Comparison of ENCODE assay signal across 8 cellular contexts in the genomic region with DNA sequence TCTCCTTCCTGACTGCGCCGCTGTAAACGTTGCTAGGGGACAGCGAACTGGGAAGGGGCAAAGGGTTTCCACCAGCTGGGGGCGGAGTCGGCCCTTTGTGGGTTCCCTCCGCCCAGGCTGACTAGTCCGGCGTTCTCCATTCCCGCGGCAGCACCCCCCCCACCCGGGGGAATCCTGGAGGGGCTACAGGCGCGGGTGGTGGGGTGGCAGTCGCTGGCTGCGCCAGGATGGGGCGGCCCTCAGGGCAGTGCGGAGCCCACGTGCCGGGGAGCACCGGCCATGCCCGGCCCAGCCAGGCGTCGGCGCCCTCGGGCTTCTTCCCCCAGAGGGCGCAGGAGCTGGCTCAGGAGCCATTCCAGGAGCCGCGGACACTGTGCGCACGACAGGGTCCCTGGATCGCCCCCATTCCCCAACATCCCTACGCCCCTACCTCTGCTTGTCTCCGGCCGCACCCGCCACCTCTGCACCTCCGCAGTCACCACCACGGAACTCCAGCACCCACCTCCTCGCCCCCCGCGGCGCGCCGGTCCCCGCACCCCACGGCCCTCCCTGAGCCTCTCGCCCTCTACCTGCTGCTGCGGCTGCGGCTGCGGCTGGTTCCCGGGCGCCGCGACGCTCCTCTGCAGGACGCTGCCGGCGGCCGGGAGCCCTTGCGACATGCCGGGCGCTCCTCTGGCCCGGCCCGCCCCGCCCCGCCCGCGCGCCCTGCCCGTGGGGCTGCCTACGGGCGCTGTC. TPM values are rescaled to one million over a fixed set of nuclear protein-coding genes. Genes with fewer than 3 reads are reported as not detected.
DNase-seq lines count a peak whose midpoint lies in the region; ATAC-seq and TF ChIP-seq lines count a peak whose summit lies in the region.

No MANE protein-coding gene starts in this region.

- H3K79me2 ChIP-seq in SK-N-SH (ENCODE audit: insufficient read depth): no peaks in the 10 kb centered on the region

- 4% methylated on average over 23 of the region's 72 CpGs for WGBS in SK-N-SH (ENCODE audit: low lambda C conversion rate)
- WGBS in iPS DF 6.9 (ENCODE audit: insufficient coverage, insufficient read length): no CpG with 5 or more reads among the region's 72 CpGs

- H3K27ac ChIP-seq in SK-N-SH (ENCODE audit: low read depth in 2 of 2, low read length in 1 of 2) (no peak overlapping the region), iPS DF 6.9 (ENCODE audit: low read length) (no peak overlapping the region), skeletal muscle tissue (ENCODE audit: low read depth, low read length) (no peak overlapping the region)

- H3K4me3 ChIP-seq in SK-N-SH (ENCODE audit: low read depth in 2 of 2, low read length in 1 of 2) (peak overlapping the region; percentile 50 to 65; a peak in 3 of 4 replicates), adipocyte (ENCODE audit: low read length) (peak overlapping the region; percentile 73), iPS DF 6.9 (ENCODE audit: low read length) (peak overlapping the region; percentile 41; the same call in 1 of the 2 replicates), skeletal muscle tissue (ENCODE audit: low read length in 3 of 3) (peak overlapping the region; percentile 49 to 58 (median 54))

- DNase-seq in Calu3: peak; percentile 80
- peak; percentile 62 for DNase-seq in HuH-7 (ENCODE audit: low spot score)
- DNase-seq in SK-N-SH: peak; percentile 78
- DNase-seq in adipocyte (ENCODE audit: low read depth): peak; percentile 71
- no peak for DNase-seq in iPS DF 6.9 (ENCODE audit: low read depth, low spot score)
- DNase-seq in GM19240 (ENCODE audit: insufficient read length, low spot score): no peak

- TF ChIP-seq EP300 in SK-N-SH (IDR thresholded peaks at IDR 0.05; ENCODE audit: borderline replicate concordance in 1 of 2, low read depth in 1 of 2, low read length in 1 of 2): no peak

- H3F3A ChIP-seq in SK-N-SH (replicated peaks; ENCODE audit: insufficient read depth): peaks cover 9% of the 10 kb centered on the region

- H3K9me2 ChIP-seq in SK-N-SH: no peaks in the 10 kb centered on the region

- intact Hi-C loops in Calu3 (cut with micrococcal nuclease; ENCODE audit: unreplicated experiment): no loop called here

- H3K9me3 ChIP-seq in SK-N-SH (no peaks in the 10 kb centered on the region), adipocyte (ENCODE audit: control insufficient read depth, low read length) (no peaks in the 10 kb centered on the region), iPS DF 6.9 (ENCODE audit: control insufficient read depth, insufficient read depth, low read length) (no peaks in the 10 kb centered on the region), skeletal muscle tissue (ENCODE audit: control insufficient read depth in 3 of 3, low read length in 3 of 3) (no peaks in the 10 kb centered on the region)

- TF ChIP-seq RAD21 in SK-N-SH (IDR thresholded peaks at IDR 0.05; ENCODE audit: low read length): no peak

- ATAC-seq in GM21360 (IDR thresholded peaks at IDR 0.05; ENCODE audit: unreplicated experiment): peak; percentile 53

- H3K4me1 ChIP-seq in SK-N-SH (ENCODE audit: control insufficient read depth in 1 of 2, insufficient read depth in 2 of 2, low read depth in 1 of 2, low read length in 1 of 2): peaks cover 0 to 25% of the 10 kb centered on the region in 2 experiments; a peak in 2 of 4 replicates
- peaks cover 9% of the 10 kb centered on the region for H3K4me1 ChIP-seq in adipocyte (ENCODE audit: control insufficient read depth, insufficient read depth, low read length)
- H3K4me1 ChIP-seq in iPS DF 6.9 (ENCODE audit: control insufficient read depth, insufficient read depth, low read length): peaks cover 1% of the 10 kb centered on the region; the same call in 1 of the 2 replicates
- peaks cover 13 to 14% (median 13%) of the 10 kb centered on the region in 3 donors for H3K4me1 ChIP-seq in skeletal muscle tissue (ENCODE audit: control insufficient read depth in 3 of 3, insufficient read depth in 3 of 3, low read length in 3 of 3)

- H2AFZ ChIP-seq in SK-N-SH (ENCODE audit: low read depth): 0 out of 2 replicates have a peak overlapping the region, but pooled peaks have one; percentile 43

- H3K36me3 ChIP-seq in SK-N-SH (replicated peaks in 1 of 2; ENCODE audit: control insufficient read depth in 1 of 2, insufficient read depth in 2 of 2, low read length in 1 of 2): no peaks in the 10 kb centered on the region
- no peaks in the 10 kb centered on the region for H3K36me3 ChIP-seq in adipocyte (ENCODE audit: control insufficient read depth, insufficient read depth, low read length, severe bottlenecking)
- H3K36me3 ChIP-seq in iPS DF 6.9 (ENCODE audit: control insufficient read depth, insufficient read depth, low read length): no peaks in the 10 kb centered on the region
- H3K36me3 ChIP-seq in skeletal muscle tissue (ENCODE audit: control insufficient read depth in 3 of 3, insufficient read depth in 3 of 3, low read length in 3 of 3): no peaks in the 10 kb centered on the region

- H3K4me1 Mint-ChIP-seq in Calu3 (ENCODE audit: low read depth, unreplicated experiment): peaks cover 16% of the 10 kb centered on the region

- peaks cover 85% of the 10 kb centered on the region for H3K27me3 Mint-ChIP-seq in Calu3 (ENCODE audit: unreplicated experiment)

- POLR2A ChIA-PET in SK-N-SH (lab: Yijun Ruan, JAX): interaction anchor here (1.3 kb wide), 1 partner anchor 91 kb away, joined by 4 read pairs; a partner anchor contains a TSS

- no peak overlapping the region for H3K27ac Mint-ChIP-seq in Calu3 (ENCODE audit: unreplicated experiment)

- H3K27me3 ChIP-seq in SK-N-SH (ENCODE audit: insufficient read depth): peaks cover 45% of the 10 kb centered on the region
- H3K27me3 ChIP-seq in adipocyte (replicated peaks; ENCODE audit: control insufficient read depth, insufficient read depth, low read length): peaks cover 19% of the 10 kb centered on the region
- H3K27me3 ChIP-seq in iPS DF 6.9 (ENCODE audit: control insufficient read depth, insufficient read depth, low read length): peaks cover 26% of the 10 kb centered on the region
- peaks cover 15 to 57% (median 46%) of the 10 kb centered on the region in 3 donors for H3K27me3 ChIP-seq in skeletal muscle tissue (ENCODE audit: control insufficient read depth in 3 of 3, insufficient read depth in 3 of 3, low read length in 3 of 3)

- no peak overlapping the region for H3K9ac ChIP-seq in SK-N-SH
- H3K9ac ChIP-seq in adipocyte (ENCODE audit: low read length): peak overlapping the region; percentile 27
- peak overlapping the region in 1 of 3 donors; percentile 4 for H3K9ac ChIP-seq in skeletal muscle tissue (ENCODE audit: low read depth in 1 of 3, low read length in 3 of 3)

- CTCF ChIA-PET in Calu3 (lab: Charles Lee): interaction anchor here (0.6 to 1.8 kb wide), 6 partner anchors 22 to 74 kb away, joined by 3 to 7 read pairs (median 4); no protein-coding TSS in a partner anchor
- CTCF ChIA-PET in SK-N-SH (lab: Yijun Ruan, JAX): interaction anchor here (0.7 to 2.3 kb wide), 12 partner anchors 9 to 222 kb away, joined by 3 to 7 read pairs (median 3); a partner anchor contains a TSS

- no peaks in the 10 kb centered on the region for H3K9me3 Mint-ChIP-seq in Calu3 (ENCODE audit: low read depth, unreplicated experiment)

- no peaks in the 10 kb centered on the region for H4K20me1 ChIP-seq in SK-N-SH (ENCODE audit: insufficient read depth)

- H3K4me2 ChIP-seq in SK-N-SH: peak overlapping the region; percentile 69

- H3K36me3 Mint-ChIP-seq in Calu3 (ENCODE audit: insufficient read depth, unreplicated experiment): peaks cover 4% of the 10 kb centered on the region

- TF ChIP-seq CTCF in Calu3 (IDR thresholded peaks at IDR 0.05; ENCODE audit: unreplicated experiment) (peak; percentile 73), SK-N-SH (IDR thresholded peaks at IDR 0.05) (peak; percentile 50)

- no TSS peak for BruUV-seq in Calu3 (replicated peaks; lab: Mats Ljungman, UMichigan)

- H3K4me3 Mint-ChIP-seq in Calu3 (ENCODE audit: low read depth, unreplicated experiment): peak overlapping the region; percentile 64

TF ChIP-seq in SK-N-SH, 30 proteins besides CTCF, POLR2A, EP300 and RAD21:
- TF ChIP-seq CHD2 (IDR thresholded peaks at IDR 0.05; ENCODE audit: low read length, partially characterized antibody) (no peak), FOXJ3 (CRISPR knock-in tag; IDR thresholded peaks at IDR 0.05) (no peak), JUND (IDR thresholded peaks at IDR 0.05) (no peak), SIN3A (IDR thresholded peaks at IDR 0.05; ENCODE audit: borderline replicate concordance, low read depth, low read length) (no peak)
- TF ChIP-seq, protein P1, sequence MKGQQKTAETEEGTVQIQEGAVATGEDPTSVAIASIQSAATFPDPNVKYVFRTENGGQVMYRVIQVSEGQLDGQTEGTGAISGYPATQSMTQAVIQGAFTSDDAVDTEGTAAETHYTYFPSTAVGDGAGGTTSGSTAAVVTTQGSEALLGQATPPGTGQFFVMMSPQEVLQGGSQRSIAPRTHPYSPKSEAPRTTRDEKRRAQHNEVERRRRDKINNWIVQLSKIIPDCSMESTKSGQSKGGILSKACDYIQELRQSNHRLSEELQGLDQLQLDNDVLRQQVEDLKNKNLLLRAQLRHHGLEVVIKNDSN (IDR thresholded peaks at IDR 0.05; ENCODE audit: borderline replicate concordance, low read depth): no peak

RNA-seq across cellular contexts. Expression of a gene that starts 0.4 kb away (rescaled TPM):
- total RNA-seq in Calu3 (2022): 0.71 and 0.90 TPM in 2 replicates
- polyA plus RNA-seq in SK-N-SH (2012; rRNA removed): 0.76 and 0.86 TPM in 2 replicates
- 0.50 and 0.68 TPM in 2 replicates for polyA plus RNA-seq in SK-N-SH (2012; cell fraction: cytosol; rRNA removed)
- 2.2 and 2.4 TPM in 2 replicates for polyA plus RNA-seq in SK-N-SH (2012; cell fraction: nucleus; rRNA removed)
- 0.52 TPM for total RNA-seq in skeletal muscle tissue

Comparison
In these comparisons a context has a peak if more than half of its experiments do, and no peak if none do; other contexts are left out.
1. DNase-seq: peak in Calu3 (single experiment), HuH-7 (single experiment), SK-N-SH (single experiment) and adipocyte (single experiment); none in iPS DF 6.9 (single experiment) and GM19240 (single experiment).
2. Peak in every context shown above with its lines, with median percentiles within 50 percentile points of each other: H3K4me3 ChIP-seq.